ENCODE assay signal across 18 cellular contexts in the genomic region with DNA sequence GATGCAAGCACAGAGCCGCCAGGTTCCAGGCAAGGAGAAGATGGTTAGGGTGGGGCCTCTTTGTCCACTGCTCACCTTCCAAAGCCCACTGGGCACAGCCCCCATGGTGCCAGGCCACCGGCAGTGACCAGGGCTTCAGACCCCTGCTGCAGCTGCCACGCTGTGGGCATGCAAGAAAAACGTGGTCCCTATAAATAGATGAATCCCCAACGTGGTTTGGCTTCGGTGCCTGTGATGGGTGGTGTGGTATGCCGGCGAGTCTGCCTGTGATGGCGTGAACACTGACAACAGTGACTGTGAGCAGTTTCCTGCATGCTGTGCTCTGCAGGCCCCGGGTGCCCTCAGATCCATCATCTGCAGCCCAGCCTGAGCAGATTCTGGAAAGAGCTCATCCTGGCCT.
"Had no signal": no experiment of that assay in that cellular context is flagged by ENCODE, and none has a peak within 500 bp of the region (broad histone marks: within the 10 kb centered on the region; RNA-seq: fewer than 3 reads in every experiment).

No MANE protein-coding gene starts in this region.

- H3K4me3 ChIP-seq: cardiac muscle cell, mucosa of descending colon, smooth muscle cell, testis, upper lobe of left lung had no signal

- H3K4me1 ChIP-seq: foreskin keratinocyte, testis, upper lobe of left lung had no signal

- H3K9ac ChIP-seq: SK-N-SH had no signal

- H3K36me3 ChIP-seq: cardiac muscle cell, upper lobe of left lung had no signal

- H3K27ac ChIP-seq: cardiac muscle cell, foreskin keratinocyte, testis, upper lobe of left lung had no signal

- H3K4me2 ChIP-seq: SK-N-SH, smooth muscle cell had no signal

- H3K27me3 ChIP-seq: cardiac muscle cell, testis had no signal

- H3K9me3 ChIP-seq: mucosa of descending colon, SK-N-SH, testis, upper lobe of left lung had no signal

- DNase-seq: activated CD4-positive, alpha-beta T cell treated with anti-CD3 and anti-CD28 coated beads, Interleukin-2, amount 50 U/mL, for 1 hour; activated naive CD4-positive, alpha-beta T cell treated with anti-CD3 and anti-CD28 coated beads, Interleukin-2, amount 10 ng/mL, durations not matched to agents 7 days and 5 days; activated T-cell treated with anti-CD3 and anti-CD28 coated beads for 4 hours; cortex of kidney; effector CD8-positive, alpha-beta T cell; foreskin keratinocyte; natural killer cell; occipital lobe; right cardiac atrium; SK-N-SH; stimulated activated naive CD8-positive, alpha-beta T cell treated with anti-CD3 and anti-CD28 coated beads, Interleukin-15, amount 100 ng/mL, for 72 hours; T-cell; T-helper 9 cell; testis; upper lobe of left lung had no signal
